Comparison of ENCODE assay signal across 35 cellular contexts in the genomic region with DNA sequence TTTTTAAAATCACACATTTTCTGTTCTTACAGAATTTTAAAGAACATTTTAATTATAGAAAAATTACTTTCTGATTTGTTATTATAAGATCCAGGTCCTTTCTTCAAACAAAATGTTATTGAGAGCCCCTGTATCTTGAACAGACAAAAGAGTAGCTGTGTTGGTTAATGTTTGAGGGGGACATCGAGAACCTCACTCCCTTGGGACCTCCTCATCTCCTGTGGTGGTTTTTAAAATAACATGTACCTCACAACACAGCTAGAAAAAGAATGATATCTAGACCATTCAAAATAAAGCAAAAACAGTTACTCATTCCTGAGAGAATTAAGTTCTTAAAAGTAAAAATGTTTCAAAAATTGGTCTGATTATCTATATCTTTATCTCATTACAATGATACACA. TPM values are rescaled to one million over a fixed set of nuclear protein-coding genes. Genes with fewer than 3 reads are reported as not detected.
"Had no signal": no experiment of that assay in that cellular context is flagged by ENCODE, and none has a peak within 500 bp of the region (broad histone marks: within the 10 kb centered on the region; RNA-seq: fewer than 3 reads in every experiment).

No MANE protein-coding gene starts in this region.

- H3K9me3 ChIP-seq: adrenal gland, body of pancreas, breast epithelium had no signal

- H3K4me3 Mint-ChIP-seq: activated B cell treated with CpG ODN at 0.5 μM for 24 hours; activated CD4-positive, alpha-beta memory T cell treated with anti-CD3 and anti-CD28 coated beads for 36 hours; activated CD4-positive, alpha-beta T cell treated with anti-CD3 and anti-CD28 coated beads, Interleukin-2, amount 10 ng/mL, durations not matched to agents 24 days and 14 days; activated CD8-positive, alpha-beta T cell treated with anti-CD3 and anti-CD28 coated beads for 36 hours; activated naive CD4-positive, alpha-beta T cell treated with anti-CD3 and anti-CD28 coated beads for 36 hours; activated naive CD8-positive, alpha-beta T cell treated with anti-CD3 and anti-CD28 coated beads for 36 hours; activated T-cell treated with anti-CD3 and anti-CD28 coated beads, Interleukin-2, amount 50 U/mL, for 4 hours; activated T-cell treated with anti-CD3 and anti-CD28 coated beads, Interleukin-2, amount 50 U/mL, for 72 hours; activated T-helper 1 cell treated with anti-CD3 and anti-CD28 coated beads, Interleukin-12 subunit alpha, Interleukin-12 subunit beta, Interleukin-2, Interleukin-4 antibody, amounts not matched to agents 30 ng/mL and 10 ng/mL and 1 ng/mL, durations not matched to agents 14 hours and 24 hours and 36 hours; activated T-helper 17 cell treated with anti-CD3 and anti-CD28 coated beads, Interleukin-2, amount 50 U/mL, for 72 hours; T-helper 1 cell treated with Interleukin-12 subunit alpha and Interleukin-12 subunit beta and Interleukin-4 antibody, amounts not matched to agents 30 μg/mL and 1 μg/mL, for 36 hours; T-helper 2 cell treated with Interferon-gamma antibody and Interleukin-4, amounts not matched to agents 5 μg/mL and 100 μg/mL, for 36 hours had no signal

- DNase-seq: activated B cell treated with CpG ODN at 0.5 μM for 24 hours; activated CD4-positive, alpha-beta memory T cell treated with anti-CD3 and anti-CD28 coated beads for 36 hours; activated CD4-positive, alpha-beta T cell treated with anti-CD3 and anti-CD28 coated beads for 4 hours; activated CD4-positive, alpha-beta T cell treated with anti-CD3 and anti-CD28 coated beads, Interleukin-2, amount 10 ng/mL, durations not matched to agents 24 days and 14 days; activated CD4-positive, alpha-beta T cell treated with anti-CD3 and anti-CD28 coated beads, Interleukin-2, amount 50 U/mL, for 1 hour; activated CD4-positive, alpha-beta T cell treated with anti-CD3 and anti-CD28 coated beads, Interleukin-2, amount 50 U/mL, for 4 hours; activated CD4-positive, CD25-positive, alpha-beta regulatory T cell treated with anti-CD3 and anti-CD28 coated beads, Interleukin-2, amount 50 U/mL, for 72 hours; activated CD8-positive, alpha-beta memory T cell treated with anti-CD3 and anti-CD28 coated beads, Interleukin-2, amount 50 U/mL, for 4 hours; activated CD8-positive, alpha-beta T cell treated with anti-CD3 and anti-CD28 coated beads for 36 hours; activated effector memory CD4-positive, alpha-beta T cell treated with anti-CD3 and anti-CD28 coated beads, Interleukin-2, amount 50 U/mL, for 16 hours; activated gamma-delta T cell treated with Interleukin-2 at 50 U/mL for 16 hours; activated naive CD4-positive, alpha-beta T cell; activated naive CD4-positive, alpha-beta T cell treated with anti-CD3 and anti-CD28 coated beads for 36 hours; activated naive CD4-positive, alpha-beta T cell treated with anti-CD3 and anti-CD28 coated beads, Interleukin-2, amount 50 U/mL, for 16 hours; activated naive CD8-positive, alpha-beta T cell treated with anti-CD3 and anti-CD28 coated beads for 36 hours; activated T-cell treated with anti-CD3 and anti-CD28 coated beads for 4 hours; activated T-cell treated with anti-CD3 and anti-CD28 coated beads, Interleukin-2, amount 50 U/mL, for 1 hour; activated T-cell treated with anti-CD3 and anti-CD28 coated beads, Interleukin-2, amount 50 U/mL, for 4 hours; activated T-cell treated with anti-CD3 and anti-CD28 coated beads, Interleukin-2, amount 50 U/mL, for 72 hours; adrenal gland; amniotic stem cell; aorta; body of pancreas; brain microvascular endothelial cell; central memory CD4-positive, alpha-beta T cell; T-helper 2 cell; T-helper 9 cell had no signal

- H3K36me3 ChIP-seq: adrenal gland, breast epithelium had no signal

- ATAC-seq: activated CD8-positive, alpha-beta T cell treated with anti-CD3 and anti-CD28 coated beads for 36 hours; activated naive CD4-positive, alpha-beta T cell treated with anti-CD3 and anti-CD28 coated beads, Interleukin-2, amount 50 U/mL, for 72 hours; activated T-cell treated with anti-CD3 and anti-CD28 coated beads, Interleukin-2, amount 50 U/mL, for 4 hours; activated T-cell treated with anti-CD3 and anti-CD28 coated beads, Interleukin-2, amount 50 U/mL, for 72 hours; activated T-helper 17 cell treated with anti-CD3 and anti-CD28 coated beads, Interleukin-2, amount 50 U/mL, for 72 hours; body of pancreas had no signal

- H3K27me3 ChIP-seq: adrenal gland, body of pancreas, brain microvascular endothelial cell, breast epithelium had no signal

- H3K27me3 Mint-ChIP-seq: activated B cell treated with CpG ODN at 0.5 μM for 24 hours had no signal

- H3K27ac Mint-ChIP-seq: activated B cell treated with CpG ODN at 0.5 μM for 24 hours; activated CD4-positive, alpha-beta memory T cell treated with anti-CD3 and anti-CD28 coated beads for 36 hours; activated CD4-positive, alpha-beta T cell treated with anti-CD3 and anti-CD28 coated beads, Interleukin-2, amount 10 ng/mL, durations not matched to agents 24 days and 14 days; activated CD8-positive, alpha-beta T cell treated with anti-CD3 and anti-CD28 coated beads for 36 hours; activated naive CD4-positive, alpha-beta T cell treated with anti-CD3 and anti-CD28 coated beads for 36 hours; activated naive CD4-positive, alpha-beta T cell treated with anti-CD3 and anti-CD28 coated beads, Interleukin-2, amount 50 U/mL, for 72 hours; activated naive CD8-positive, alpha-beta T cell treated with anti-CD3 and anti-CD28 coated beads for 36 hours; activated T-cell treated with anti-CD3 and anti-CD28 coated beads, Interleukin-2, amount 50 U/mL, for 72 hours; activated T-helper 1 cell treated with anti-CD3 and anti-CD28 coated beads, Interleukin-12 subunit alpha, Interleukin-12 subunit beta, Interleukin-2, Interleukin-4 antibody, amounts not matched to agents 30 ng/mL and 10 ng/mL and 1 ng/mL, durations not matched to agents 14 hours and 24 hours and 36 hours; activated T-helper 17 cell treated with anti-CD3 and anti-CD28 coated beads, Interleukin-2, amount 50 U/mL, for 72 hours; T-helper 1 cell treated with Interleukin-12 subunit alpha and Interleukin-12 subunit beta and Interleukin-4 antibody, amounts not matched to agents 30 μg/mL and 1 μg/mL, for 36 hours; T-helper 2 cell treated with Interferon-gamma antibody and Interleukin-4, amounts not matched to agents 5 μg/mL and 100 μg/mL, for 36 hours had no signal

- H3K4me3 ChIP-seq: adrenal gland, body of pancreas, breast epithelium had no signal

- H3K36me3 Mint-ChIP-seq: activated CD4-positive, alpha-beta memory T cell treated with anti-CD3 and anti-CD28 coated beads for 36 hours; activated naive CD4-positive, alpha-beta T cell treated with anti-CD3 and anti-CD28 coated beads, Interleukin-2, amount 50 U/mL, for 72 hours; activated naive CD8-positive, alpha-beta T cell treated with anti-CD3 and anti-CD28 coated beads for 36 hours had no signal

- H3K4me1 Mint-ChIP-seq: activated B cell treated with CpG ODN at 0.5 μM for 24 hours; activated CD4-positive, alpha-beta T cell treated with anti-CD3 and anti-CD28 coated beads, Interleukin-2, amount 10 ng/mL, durations not matched to agents 24 days and 14 days; activated naive CD8-positive, alpha-beta T cell treated with anti-CD3 and anti-CD28 coated beads for 36 hours; activated T-helper 17 cell treated with anti-CD3 and anti-CD28 coated beads, Interleukin-2, amount 50 U/mL, for 72 hours had no signal

- H3K27ac ChIP-seq: adrenal gland, body of pancreas, brain microvascular endothelial cell, breast epithelium, VCaP had no signal

- H3K9me3 Mint-ChIP-seq: activated B cell treated with CpG ODN at 0.5 μM for 24 hours; activated CD4-positive, alpha-beta memory T cell treated with anti-CD3 and anti-CD28 coated beads for 36 hours; activated CD4-positive, alpha-beta T cell treated with anti-CD3 and anti-CD28 coated beads, Interleukin-2, amount 10 ng/mL, durations not matched to agents 24 days and 14 days; activated CD8-positive, alpha-beta T cell treated with anti-CD3 and anti-CD28 coated beads for 36 hours; activated naive CD4-positive, alpha-beta T cell treated with anti-CD3 and anti-CD28 coated beads for 36 hours; activated naive CD4-positive, alpha-beta T cell treated with anti-CD3 and anti-CD28 coated beads, Interleukin-2, amount 50 U/mL, for 72 hours; activated naive CD8-positive, alpha-beta T cell treated with anti-CD3 and anti-CD28 coated beads for 36 hours; activated T-cell treated with anti-CD3 and anti-CD28 coated beads, Interleukin-2, amount 50 U/mL, for 4 hours; activated T-cell treated with anti-CD3 and anti-CD28 coated beads, Interleukin-2, amount 50 U/mL, for 72 hours; activated T-helper 1 cell treated with anti-CD3 and anti-CD28 coated beads, Interleukin-12 subunit alpha, Interleukin-12 subunit beta, Interleukin-2, Interleukin-4 antibody, amounts not matched to agents 30 ng/mL and 10 ng/mL and 1 ng/mL, durations not matched to agents 14 hours and 24 hours and 36 hours; activated T-helper 17 cell treated with anti-CD3 and anti-CD28 coated beads, Interleukin-2, amount 50 U/mL, for 72 hours; T-helper 1 cell treated with Interleukin-12 subunit alpha and Interleukin-12 subunit beta and Interleukin-4 antibody, amounts not matched to agents 30 μg/mL and 1 μg/mL, for 36 hours; T-helper 2 cell treated with Interferon-gamma antibody and Interleukin-4, amounts not matched to agents 5 μg/mL and 100 μg/mL, for 36 hours had no signal

RNA-seq across cellular contexts. Expression of a gene that starts 54.7 kb away (rescaled TPM):
- total RNA-seq: activated CD4-positive, alpha-beta T cell treated with anti-CD3 and anti-CD28 coated beads, Interleukin-2, amount 10 ng/mL, durations not matched to agents 24 days and 14 days; activated CD8-positive, alpha-beta memory T cell treated with anti-CD3 and anti-CD28 coated beads for 36 hours; activated CD8-positive, alpha-beta T cell treated with anti-CD3 and anti-CD28 coated beads for 36 hours; activated naive CD4-positive, alpha-beta T cell treated with anti-CD3 and anti-CD28 coated beads for 36 hours; activated naive CD8-positive, alpha-beta T cell treated with anti-CD3 and anti-CD28 coated beads for 36 hours had no signal
